Comparison of ENCODE assay signal across 8 cellular contexts in the genomic region with DNA sequence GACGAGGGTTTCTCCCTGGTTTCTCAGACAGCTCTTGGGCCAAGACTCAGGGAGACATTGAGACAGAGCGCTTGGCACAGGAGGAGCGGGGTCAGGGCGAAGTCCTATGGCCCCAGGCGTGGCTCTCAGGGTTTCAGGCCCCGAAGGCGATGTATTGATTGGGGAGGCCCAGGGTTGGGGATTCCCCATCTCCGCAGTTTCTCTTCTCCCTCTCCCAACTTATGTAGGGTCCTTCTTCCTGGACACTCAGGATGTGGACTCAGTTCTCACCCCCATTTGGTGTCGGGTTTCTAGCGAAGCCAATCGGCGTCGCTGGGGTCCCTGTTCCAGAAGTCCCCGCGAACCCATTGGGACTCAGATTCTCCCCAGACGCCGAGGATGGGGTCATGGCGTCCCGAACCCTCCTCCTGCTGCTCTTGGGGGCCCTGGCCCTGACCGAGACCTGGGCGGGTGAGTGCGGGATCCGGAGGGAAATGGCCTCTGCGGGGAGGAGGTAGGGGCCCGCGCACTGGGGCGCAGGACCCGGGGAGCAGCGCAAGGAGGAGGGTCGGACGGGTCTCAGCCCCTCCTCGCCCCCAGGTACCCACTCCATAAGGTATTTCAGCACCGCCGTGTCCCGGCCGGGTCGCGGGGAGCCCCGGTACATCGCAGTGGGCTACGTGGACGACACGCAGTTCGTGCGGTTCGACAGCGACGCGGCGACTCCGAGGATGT. TPM values are rescaled to one million over a fixed set of nuclear protein-coding genes. Genes with fewer than 3 reads are reported as not detected.
DNase-seq lines count a peak whose midpoint lies in the region; ATAC-seq, FAIRE-seq and TF ChIP-seq lines count a peak whose summit lies in the region.

No MANE protein-coding gene starts in this region.

- in situ Hi-C loops in IMR-90 (cut with MboI; ENCODE audit: low sequenced_read_pairs), result no loop called here

- H3K27ac ChIP-seq in IMR-90 (ENCODE audit: insufficient read depth, low read length) (peak overlapping the region; percentile 90), astrocyte (ENCODE audit: low read depth, low read length) (no peak overlapping the region), thoracic aorta (peak overlapping the region in 1 of 2 donors; percentile 91), H9 (ENCODE audit: insufficient read length, low read depth, low read length) (no peak overlapping the region)

- H3K36me3 ChIP-seq in IMR-90 (ENCODE audit: control insufficient read depth, insufficient read depth, low read length), result no peaks in the 10 kb centered on the region
- H3K36me3 ChIP-seq in astrocyte (ENCODE audit: insufficient read depth, low read length), result no peaks in the 10 kb centered on the region
- H3K36me3 ChIP-seq in kidney epithelial cell (ENCODE audit: control insufficient read depth, insufficient read depth, low read length), result no peaks in the 10 kb centered on the region
- H3K36me3 ChIP-seq in thoracic aorta, result no peaks in the 10 kb centered on the region

- H3K9me3 ChIP-seq in IMR-90 (ENCODE audit: control insufficient read depth, insufficient read depth, low read length) (no peaks in the 10 kb centered on the region), astrocyte (ENCODE audit: insufficient read depth, low read depth, low read length) (no peaks in the 10 kb centered on the region), thoracic aorta (no peaks in the 10 kb centered on the region), H9 (ENCODE audit: control insufficient read depth, low read depth, low read length) (no peaks in the 10 kb centered on the region)

- FAIRE-seq in astrocyte (lab: Jason Lieb, UNC), result no peak

- no peak for TF ChIP-seq RAD21 in IMR-90 (IDR thresholded peaks at IDR 0.05; ENCODE audit: low read length)

- H3K4me3 ChIP-seq in IMR-90 (ENCODE audit: insufficient read depth, low read depth, low read length), result peak overlapping the region; percentile 89
- H3K4me3 ChIP-seq in astrocyte (ENCODE audit: insufficient read depth, low read depth, low read length), result peak overlapping the region; percentile 48
- H3K4me3 ChIP-seq in kidney epithelial cell (ENCODE audit: low read depth, low read length), result peak overlapping the region; percentile 57
- H3K4me3 ChIP-seq in thoracic aorta, result peak overlapping the region; percentile 95

- H3K4me1 Mint-ChIP-seq in astrocyte (ENCODE audit: low read depth, unreplicated experiment) (peaks cover 3% of the 10 kb centered on the region), chondrocyte (ENCODE audit: low read depth) (no peaks in the 10 kb centered on the region), H9 (peaks cover 0 to 4% of the 10 kb centered on the region in 2 experiments; a peak in 2 of 4 replicates)

- intact Hi-C loops in IMR-90 (cut with micrococcal nuclease), result loop anchor here (1.0 kb wide), 1 partner anchor 50 kb away; no protein-coding TSS in a partner anchor

- H3K4me1 ChIP-seq in IMR-90 (ENCODE audit: control insufficient read depth, insufficient read depth, low read length) (no peaks in the 10 kb centered on the region), astrocyte (ENCODE audit: insufficient read depth, low read length) (no peaks in the 10 kb centered on the region), thoracic aorta (ENCODE audit: control insufficient read depth in 1 of 2, low read depth in 2 of 2) (peaks cover 0 to 3% of the 10 kb centered on the region in 2 donors), H9 (ENCODE audit: insufficient read depth, low read length) (no peaks in the 10 kb centered on the region)

- peak; percentile 32 for DNase-seq in IMR-90
- DNase-seq in astrocyte (ENCODE audit: low read depth), result no peak
- DNase-seq in kidney epithelial cell (ENCODE audit: low read depth), result no peak
- DNase-seq in thoracic aorta (ENCODE audit: low spot score), result no peak
- DNase-seq in cerebellar cortex (ENCODE audit: low spot score), result no peak
- DNase-seq in chondrocyte (ENCODE audit: low spot score), result no peak
- no peak for DNase-seq in H9

- H3K27me3 Mint-ChIP-seq in astrocyte (ENCODE audit: low read depth, unreplicated experiment) (peaks cover 36% of the 10 kb centered on the region), chondrocyte (ENCODE audit: low read depth) (peaks cover 17% of the 10 kb centered on the region), H9 (ENCODE audit: low read depth) (peaks cover 6% of the 10 kb centered on the region)

- H3K27me3 ChIP-seq in IMR-90 (ENCODE audit: control insufficient read depth, insufficient read depth, low read length), result no peaks in the 10 kb centered on the region
- H3K27me3 ChIP-seq in astrocyte (ENCODE audit: insufficient read depth, low read length), result peaks cover 3% of the 10 kb centered on the region
- H3K27me3 ChIP-seq in kidney epithelial cell (ENCODE audit: control insufficient read depth, insufficient read depth, low read length), result no peaks in the 10 kb centered on the region
- no peaks in the 10 kb centered on the region for H3K27me3 ChIP-seq in thoracic aorta (replicated peaks; ENCODE audit: insufficient read depth)
- no peaks in the 10 kb centered on the region for H3K27me3 ChIP-seq in H9 (ENCODE audit: insufficient read depth, low read length)

- peak overlapping the region; percentile 95 for H3K23ac ChIP-seq in IMR-90 (ENCODE audit: low read depth, low read length)
- no peak overlapping the region for H3K23ac ChIP-seq in H9 (ENCODE audit: insufficient read length, low read depth, low read length)

- H3K18ac ChIP-seq in IMR-90 (ENCODE audit: low read depth, low read length) (peak overlapping the region; percentile 67), H9 (ENCODE audit: insufficient read length, low read depth, low read length) (no peak overlapping the region)

- peak overlapping the region; percentile 86 to 97 for H4K8ac ChIP-seq in IMR-90 (ENCODE audit: low read depth in 2 of 2, low read length in 2 of 2)
- H4K8ac ChIP-seq in H9 (replicated peaks; ENCODE audit: insufficient read length, low read depth, low read length), result no peak overlapping the region

- no TSS peak for BruUV-seq in IMR-90 (replicated peaks; lab: Mats Ljungman, UMichigan)

- no peak overlapping the region for H3T11ph ChIP-seq in H9 (ENCODE audit: low read length)

- H3K23me2 ChIP-seq in H9 (ENCODE audit: insufficient read length, low read depth, low read length, poor library complexity, severe bottlenecking), result no peaks in the 10 kb centered on the region

- H3K4ac ChIP-seq in IMR-90 (ENCODE audit: low read depth, low read length), result peak overlapping the region; percentile 93
- no peak overlapping the region for H3K4ac ChIP-seq in H9 (ENCODE audit: low read depth, low read length)

- peak overlapping the region; percentile 97 for H2AFZ ChIP-seq in IMR-90 (replicated peaks; ENCODE audit: low read length, poor library complexity)
- H2AFZ ChIP-seq in astrocyte (ENCODE audit: low read depth, low read length), result peak overlapping the region; percentile 84
- H2AFZ ChIP-seq in H9 (ENCODE audit: low read length), result no peak overlapping the region

- peak overlapping the region; percentile 89 for H4K91ac ChIP-seq in IMR-90 (ENCODE audit: insufficient read depth, low read depth, low read length)
- H4K91ac ChIP-seq in H9 (ENCODE audit: insufficient read length, low read depth, low read length), result no peak overlapping the region

- H3K36me3 Mint-ChIP-seq in astrocyte (ENCODE audit: low read depth, unreplicated experiment) (peaks cover 3% of the 10 kb centered on the region), chondrocyte (ENCODE audit: low read depth) (peaks cover 2% of the 10 kb centered on the region), H9 (ENCODE audit: insufficient read depth in 1 of 3, low read depth in 3 of 3) (peaks cover 0 to 10% (median 0%) of the 10 kb centered on the region in 3 experiments; a peak in 3 of 7 replicates)

- H3K79me1 ChIP-seq in IMR-90 (ENCODE audit: low read depth in 1 of 2, low read length in 2 of 2) (peaks cover 0 to 8% of the 10 kb centered on the region in 2 experiments; a peak in 1 of 4 replicates), H9 (ENCODE audit: insufficient read depth, low read depth, low read length, poor library complexity, severe bottlenecking) (no peaks in the 10 kb centered on the region)

- dilution Hi-C loops in IMR-90 (cut with HindIII; ENCODE audit: low sequenced_read_pairs, unreplicated experiment), result no loop called here

- ATAC-seq in GM19452 (IDR thresholded peaks at IDR 0.05; ENCODE audit: unreplicated experiment), result peak; percentile 33
- peak; percentile 55 for ATAC-seq in IMR-90 (ENCODE audit: low read depth)
- peak; percentile 13 for ATAC-seq in thoracic aorta (ENCODE audit: insufficient number of reproducible peaks, low FRiP score, low read depth)

- H3K79me2 ChIP-seq in astrocyte (ENCODE audit: insufficient read depth, low read length), result no peaks in the 10 kb centered on the region
- H3K79me2 ChIP-seq in H9 (ENCODE audit: insufficient read depth, low read length), result no peaks in the 10 kb centered on the region

- peak overlapping the region; percentile 81 for H3K4me3 Mint-ChIP-seq in astrocyte (ENCODE audit: unreplicated experiment)
- H3K4me3 Mint-ChIP-seq in chondrocyte (ENCODE audit: unreplicated experiment), result no peak overlapping the region
- no peak overlapping the region for H3K4me3 Mint-ChIP-seq in H9

- H4K20me1 ChIP-seq in IMR-90 (ENCODE audit: insufficient read depth, low read length) (no peaks in the 10 kb centered on the region), astrocyte (ENCODE audit: insufficient read depth, low read length) (no peaks in the 10 kb centered on the region), H9 (ENCODE audit: control insufficient read depth, insufficient read depth, insufficient read length) (no peaks in the 10 kb centered on the region)

- 80% methylated on average over 1 of the region's 51 CpGs; no CpG with 5 or more reads in 1 of the 2 experiments for WGBS in IMR-90 (ENCODE audit: extremely low coverage in 2 of 2, insufficient read length in 1 of 2), 2 experiments
- WGBS in H9 (ENCODE audit: extremely low coverage, insufficient read length, low lambda C conversion rate), result no CpG with 5 or more reads among the region's 51 CpGs

- peak overlapping the region; percentile 72 for H2BK5ac ChIP-seq in IMR-90 (ENCODE audit: low read depth, low read length, poor library complexity, severe bottlenecking)
- H2BK5ac ChIP-seq in H9 (ENCODE audit: insufficient read length, low read length), result no peak overlapping the region

- H3K4me2 ChIP-seq in IMR-90 (ENCODE audit: low read depth, low read length), result peak overlapping the region; percentile 90
- peak overlapping the region; percentile 84 for H3K4me2 ChIP-seq in astrocyte (ENCODE audit: low read length)
- no peak overlapping the region for H3K4me2 ChIP-seq in H9 (ENCODE audit: insufficient read depth, insufficient read length, low read length)

- H2BK15ac ChIP-seq in IMR-90 (ENCODE audit: low read depth, low read length) (peak overlapping the region; percentile 47; the same call in 1 of the 3 replicates), H9 (ENCODE audit: low read depth, low read length) (no peak overlapping the region)

- H3K27ac Mint-ChIP-seq in astrocyte (ENCODE audit: unreplicated experiment) (peak overlapping the region; percentile 66), chondrocyte (ENCODE audit: unreplicated experiment) (no peak overlapping the region), H9 (no peak overlapping the region)

- H3K9me3 Mint-ChIP-seq in astrocyte (ENCODE audit: unreplicated experiment), result peaks cover 12% of the 10 kb centered on the region
- H3K9me3 Mint-ChIP-seq in chondrocyte (ENCODE audit: low read depth), result no peaks in the 10 kb centered on the region
- H3K9me3 Mint-ChIP-seq in H9, result peaks cover 5 to 12% of the 10 kb centered on the region in 2 experiments; a peak in 3 of 5 replicates

- H2AK5ac ChIP-seq in IMR-90 (ENCODE audit: low read depth, low read length) (peak overlapping the region; percentile 58; the same call in 1 of the 2 replicates), H9 (ENCODE audit: insufficient read length, low read length) (no peak overlapping the region)

- H3K56ac ChIP-seq in IMR-90 (ENCODE audit: extremely low read depth, insufficient read depth, low read length), result peak overlapping the region; percentile 52
- H3K56ac ChIP-seq in H9 (ENCODE audit: insufficient read length, low read depth, low read length), result no peak overlapping the region

- H2BK20ac ChIP-seq in IMR-90 (ENCODE audit: low read depth, low read length), result no peak overlapping the region
- H2BK20ac ChIP-seq in H9 (ENCODE audit: low read depth, low read length, poor library complexity, severe bottlenecking), result no peak overlapping the region

- TF ChIP-seq CTCF in IMR-90 (conservative IDR thresholded peaks at IDR 0.05; ENCODE audit: low read depth, low read length), result no peak
- no peak for TF ChIP-seq CTCF in astrocyte (IDR thresholded peaks at IDR 0.05; ENCODE audit: insufficient read depth, low read depth, low read length)
- TF ChIP-seq CTCF in kidney epithelial cell (IDR thresholded peaks at IDR 0.05; ENCODE audit: insufficient read depth, low read length, poor library complexity, severe bottlenecking), result no peak
- TF ChIP-seq CTCF in thoracic aorta (IDR thresholded peaks at IDR 0.05), result no peak
- no peak for TF ChIP-seq CTCF in chondrocyte (IDR thresholded peaks at IDR 0.05)
- TF ChIP-seq CTCF in H9 (conservative IDR thresholded peaks at IDR 0.05), result no peak

- H3K9ac ChIP-seq in IMR-90 (ENCODE audit: low read depth, low read length) (peak overlapping the region; percentile 93), astrocyte (ENCODE audit: low read length) (peak overlapping the region; percentile 74), H9 (ENCODE audit: extremely low read depth, insufficient read length, low read length) (no peak overlapping the region)

- H3K14ac ChIP-seq in IMR-90 (replicated peaks; ENCODE audit: low read depth, low read length) (peak overlapping the region; percentile 94), H9 (ENCODE audit: insufficient read depth, low read length) (no peak overlapping the region)

- H2BK120ac ChIP-seq in IMR-90 (ENCODE audit: low read depth, low read length), result peak overlapping the region; percentile 49
- no peak overlapping the region for H2BK120ac ChIP-seq in H9 (ENCODE audit: low read depth, low read length, poor library complexity, severe bottlenecking)

- CTCF ChIA-PET in IMR-90 (lab: Yijun Ruan, JAX), result no interaction called here

- no peaks in the 10 kb centered on the region; the same call in 1 of the 2 replicates for H3K9me1 ChIP-seq in IMR-90 (ENCODE audit: insufficient read depth, low read length)

- POLR2A ChIA-PET in IMR-90 (lab: Charles Lee; ENCODE audit: unreplicated experiment), result no interaction called here

- H4K5ac ChIP-seq in IMR-90 (ENCODE audit: low read depth, low read length) (peak overlapping the region; percentile 94), H9 (ENCODE audit: insufficient read length, low read depth, low read length) (no peak overlapping the region)

- peak; percentile 6; the same call in 1 of the 2 replicates for TF ChIP-seq POLR2A in IMR-90 (IDR thresholded peaks at IDR 0.05; ENCODE audit: low read depth, low read length)

- H2BK12ac ChIP-seq in H9 (ENCODE audit: insufficient read length, low read depth, low read length), result no peak overlapping the region

- H2AK9ac ChIP-seq in IMR-90 (replicated peaks; ENCODE audit: low read depth, low read length, poor library complexity), result peak overlapping the region; percentile 87

RNA-seq across cellular contexts. Expression of gene HLA-A, which starts 16.1 kb away (rescaled TPM):
- total RNA-seq in IMR-90 (2012; rRNA removed) (76.4 and 94.5 TPM in 2 replicates), astrocyte (327 and 501 TPM in 2 replicates), kidney epithelial cell (832 and 921 TPM in 2 replicates), thoracic aorta (100 to 1,000 TPM; 525 to 870 TPM), chondrocyte (110 to 191 TPM (median 187 TPM) in 3 replicates), H9 (2021) (248 and 252 TPM in 2 replicates)
- 218 and 239 TPM in 2 replicates for polyA plus RNA-seq in IMR-90 (2012; rRNA removed)
- polyA plus RNA-seq in IMR-90 (2012; cell fraction: cytosol; rRNA removed), result 418 and 434 TPM in 2 replicates
- 176 and 182 TPM in 2 replicates for polyA plus RNA-seq in IMR-90 (2012; cell fraction: nucleus; rRNA removed; ENCODE audit: low replicate concordance)
